Comparison of ENCODE assay signal across 14 cellular contexts in genomic region chr17:76444518-76445311, GRCh38. TPM values are rescaled to one million over a fixed set of nuclear protein-coding genes. Genes with fewer than 3 reads are reported as not detected.
DNase-seq lines count a peak whose midpoint lies in the region; ATAC-seq and TF ChIP-seq lines count a peak whose summit lies in the region.
"Had no signal": no experiment of that assay in that cellular context is flagged by ENCODE, and none has a peak within 500 bp of the region (broad histone marks: within the 10 kb centered on the region; RNA-seq: fewer than 3 reads in every experiment).

No MANE protein-coding gene starts in this region.

- H3K9me3 ChIP-seq in SK-N-MC (ENCODE audit: low read depth, low read length) (no peaks in the 10 kb centered on the region), right atrium auricular region (no peaks in the 10 kb centered on the region)

- H3K36me3 ChIP-seq in SK-N-MC (ENCODE audit: insufficient read depth, low read length) (no peaks in the 10 kb centered on the region), right atrium auricular region (no peaks in the 10 kb centered on the region)

- no peak overlapping the region for H3K27ac Mint-ChIP-seq in stimulated activated naive CD8-positive, alpha-beta T cell treated with anti-CD3 and anti-CD28 coated beads, Interleukin-15, amount 100 ng/mL, for 72 hours
- H3K27ac Mint-ChIP-seq: activated naive CD8-positive, alpha-beta T cell treated with anti-CD3 and anti-CD28 coated beads, Interleukin-2, amount 10 ng/mL, durations not matched to agents 7 days and 5 days had no signal

- no peaks in the 10 kb centered on the region for H3K9me3 Mint-ChIP-seq in stimulated activated naive CD8-positive, alpha-beta T cell treated with anti-CD3 and anti-CD28 coated beads, Interleukin-15, amount 100 ng/mL, for 72 hours
- H3K9me3 Mint-ChIP-seq: activated naive CD8-positive, alpha-beta T cell treated with anti-CD3 and anti-CD28 coated beads, Interleukin-2, amount 10 ng/mL, durations not matched to agents 7 days and 5 days had no signal

- no peak for DNase-seq in stimulated activated naive CD8-positive, alpha-beta T cell treated with anti-CD3 and anti-CD28 coated beads, Interleukin-15, Interleukin-2, amounts not matched to agents 100 U/mL and 50 U/mL, for 24 hours
- no peak for DNase-seq in stimulated activated naive CD8-positive, alpha-beta T cell treated with anti-CD3 and anti-CD28 coated beads, Interleukin-15, amount 100 ng/mL, for 72 hours
- DNase-seq in SK-N-MC (ENCODE audit: low read depth, low spot score) (no peak), right atrium auricular region (ENCODE audit: low spot score) (no peak), NCI-H82 (lab: John Stamatoyannopoulos, UW) (no peak)
- no peak for DNase-seq in stimulated activated CD8-positive, alpha-beta memory T cell treated with anti-CD3 and anti-CD28 coated beads, Interleukin-4, amount 100 ng/mL, for 48 hours
- DNase-seq: activated naive CD8-positive, alpha-beta T cell treated with anti-CD3 and anti-CD28 coated beads, Interleukin-2, amount 10 ng/mL, durations not matched to agents 7 days and 5 days; CD4-positive, CD25-positive, alpha-beta regulatory T cell; kidney; MV-4-11 had no signal

- H3K27ac ChIP-seq in SK-N-MC (peak overlapping the region; percentile 81), right atrium auricular region (peak overlapping the region; percentile 93 to 94)

- H3K4me1 Mint-ChIP-seq in stimulated activated naive CD8-positive, alpha-beta T cell treated with anti-CD3 and anti-CD28 coated beads, Interleukin-15, amount 100 ng/mL, for 72 hours, result peaks cover 87% of the 10 kb centered on the region

- no peak overlapping the region for H3K4me3 Mint-ChIP-seq in stimulated activated naive CD8-positive, alpha-beta T cell treated with anti-CD3 and anti-CD28 coated beads, Interleukin-15, amount 100 ng/mL, for 72 hours
- H3K4me3 Mint-ChIP-seq: activated naive CD8-positive, alpha-beta T cell treated with anti-CD3 and anti-CD28 coated beads, Interleukin-2, amount 10 ng/mL, durations not matched to agents 7 days and 5 days had no signal

- ATAC-seq in stimulated activated naive CD8-positive, alpha-beta T cell treated with anti-CD3 and anti-CD28 coated beads, Interleukin-15, Interleukin-2, amounts not matched to agents 100 U/mL and 50 U/mL, for 24 hours, result peak; percentile 37
- no peak for ATAC-seq in stimulated activated naive CD8-positive, alpha-beta T cell treated with anti-CD3 and anti-CD28 coated beads, Interleukin-15, amount 100 ng/mL, for 72 hours
- ATAC-seq in HG03280 (IDR thresholded peaks at IDR 0.05; ENCODE audit: unreplicated experiment) (no peak), GM19397 (IDR thresholded peaks at IDR 0.05; ENCODE audit: unreplicated experiment) (no peak)

- H3K27me3 Mint-ChIP-seq in stimulated activated naive CD8-positive, alpha-beta T cell treated with anti-CD3 and anti-CD28 coated beads, Interleukin-15, amount 100 ng/mL, for 72 hours, result no peaks in the 10 kb centered on the region
- H3K27me3 Mint-ChIP-seq: activated naive CD8-positive, alpha-beta T cell treated with anti-CD3 and anti-CD28 coated beads, Interleukin-2, amount 10 ng/mL, durations not matched to agents 7 days and 5 days; CD4-positive, CD25-positive, alpha-beta regulatory T cell had no signal

- peaks cover 0 to 75% of the 10 kb centered on the region in 2 donors for H3K4me1 ChIP-seq in right atrium auricular region

- no peak overlapping the region for H3K9ac ChIP-seq in SK-N-MC (ENCODE audit: insufficient read length)

- no peak for TF ChIP-seq CTCF in right atrium auricular region (IDR thresholded peaks at IDR 0.05)

- H3K4me3 ChIP-seq in SK-N-MC, result peak overlapping the region; percentile 40
- no peak overlapping the region for H3K4me3 ChIP-seq in right atrium auricular region

- no peaks in the 10 kb centered on the region for H3K27me3 ChIP-seq in right atrium auricular region

RNA-seq across cellular contexts. Expression of gene UBE2O, which starts 8.2 kb away (rescaled TPM):
- total RNA-seq in right atrium auricular region, result 10 to 100 TPM; 19.5 to 21.8 TPM

RNA-seq across cellular contexts. Expression of gene AANAT, which starts 22.7 kb away (rescaled TPM):
- not detected for total RNA-seq in right atrium auricular region
- total RNA-seq: activated naive CD8-positive, alpha-beta T cell treated with anti-CD3 and anti-CD28 coated beads, Interleukin-2, amount 10 ng/mL, durations not matched to agents 7 days and 5 days; CD4-positive, CD25-positive, alpha-beta regulatory T cell; endothelial cell of umbilical vein; kidney; pulmonary artery endothelial cell had no signal

RNA-seq across cellular contexts. Expression of gene RHBDF2, which starts 56.5 kb away (rescaled TPM):
- total RNA-seq in right atrium auricular region, result 10 to 100 TPM; 13.6 to 14.8 TPM
